ENCODE assay signal across 8 cellular contexts in the genomic region with DNA sequence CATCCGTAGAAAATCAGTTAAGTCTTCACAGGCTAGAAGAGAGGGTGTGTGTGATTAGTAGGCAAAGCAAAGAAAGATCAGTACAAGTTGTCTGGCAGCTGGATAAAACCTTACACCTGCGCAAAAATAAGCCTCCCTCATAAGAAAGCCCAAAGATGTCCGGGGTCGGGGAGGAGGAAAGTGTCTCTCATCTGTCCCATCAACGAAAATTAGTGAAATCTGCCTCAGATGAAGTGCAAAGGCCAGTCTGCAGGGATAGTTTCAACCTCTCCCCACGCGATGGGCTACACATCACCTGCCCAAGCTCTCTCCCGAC.
DNase-seq lines count a peak whose midpoint lies in the region; ATAC-seq, FAIRE-seq and TF ChIP-seq lines count a peak whose summit lies in the region.

No MANE protein-coding gene starts in this region.

- no peaks in the 10 kb centered on the region for H3K9me3 Mint-ChIP-seq in activated T-cell treated with anti-CD3 and anti-CD28 coated beads, Interleukin-2, amount 50 U/mL, for 72 hours
- peaks cover 1% of the 10 kb centered on the region for H3K9me3 Mint-ChIP-seq in astrocyte (ENCODE audit: unreplicated experiment)

- H3K27me3 ChIP-seq in astrocyte (ENCODE audit: insufficient read depth, low read length) (peaks cover 11% of the 10 kb centered on the region), liver (ENCODE audit: control insufficient read depth in 4 of 4, insufficient read depth in 4 of 4, low read length in 3 of 4) (no peaks in the 10 kb centered on the region), thymus (ENCODE audit: control insufficient read depth, insufficient read depth) (no peaks in the 10 kb centered on the region)

- H3K36me3 ChIP-seq in astrocyte (ENCODE audit: insufficient read depth, low read length) (no peaks in the 10 kb centered on the region), liver (ENCODE audit: control insufficient read depth in 4 of 4, insufficient read depth in 3 of 4, low read depth in 1 of 4, low read length in 3 of 4) (no peaks in the 10 kb centered on the region), thymus (ENCODE audit: control insufficient read depth, insufficient read depth) (no peaks in the 10 kb centered on the region)

- no peaks in the 10 kb centered on the region for H3K27me3 Mint-ChIP-seq in activated T-cell treated with anti-CD3 and anti-CD28 coated beads, Interleukin-2, amount 50 U/mL, for 72 hours (ENCODE audit: low read depth)
- H3K27me3 Mint-ChIP-seq in astrocyte (ENCODE audit: low read depth, unreplicated experiment), result peaks cover 7% of the 10 kb centered on the region

- no peak overlapping the region for H3K9ac ChIP-seq in astrocyte (ENCODE audit: low read length)
- H3K9ac ChIP-seq in liver (ENCODE audit: low read depth in 1 of 2, low read length in 2 of 2), result peak overlapping the region; percentile 23 to 87

- H3K4me2 ChIP-seq in astrocyte (ENCODE audit: low read length), result peak overlapping the region; percentile 76

- FAIRE-seq in astrocyte (lab: Jason Lieb, UNC), result no peak

- no peaks in the 10 kb centered on the region for H4K20me1 ChIP-seq in astrocyte (ENCODE audit: insufficient read depth, low read length)

- peaks cover 3 to 4% of the 10 kb centered on the region in 2 donors for H3K36me3 Mint-ChIP-seq in activated T-cell treated with anti-CD3 and anti-CD28 coated beads, Interleukin-2, amount 50 U/mL, for 72 hours (ENCODE audit: insufficient read depth in 2 of 2)
- H3K36me3 Mint-ChIP-seq in astrocyte (ENCODE audit: low read depth, unreplicated experiment), result peaks cover under 1% of the 10 kb centered on the region

- TF ChIP-seq RAD21 in liver (IDR thresholded peaks at IDR 0.05), result no peak

- no peaks in the 10 kb centered on the region for H3K9me3 ChIP-seq in astrocyte (ENCODE audit: insufficient read depth, low read depth, low read length)
- no peaks in the 10 kb centered on the region for H3K9me3 ChIP-seq in liver (ENCODE audit: control insufficient read depth in 4 of 4, low read length in 3 of 4)
- no peaks in the 10 kb centered on the region for H3K9me3 ChIP-seq in thymus (ENCODE audit: control insufficient read depth)

- WGBS in liver, result 7% methylated on average over 8 of the region's 8 CpGs
- WGBS in thymus, result 36% methylated on average over 8 of the region's 8 CpGs

- H3K27ac ChIP-seq in astrocyte (ENCODE audit: low read depth, low read length) (no peak overlapping the region), liver (ENCODE audit: low read depth in 1 of 2, low read length in 2 of 2) (peak overlapping the region; percentile 63 to 78), thymus (ENCODE audit: low read depth) (peak overlapping the region; percentile 67)

- peak overlapping the region; percentile 72 to 95 for H3K4me3 Mint-ChIP-seq in activated T-cell treated with anti-CD3 and anti-CD28 coated beads, Interleukin-2, amount 50 U/mL, for 72 hours
- H3K4me3 Mint-ChIP-seq in astrocyte (ENCODE audit: unreplicated experiment), result peak overlapping the region; percentile 89

- peak overlapping the region; percentile 73 for H2AFZ ChIP-seq in astrocyte (ENCODE audit: low read depth, low read length)

- DNase-seq in activated T-cell treated with anti-CD3 and anti-CD28 coated beads, Interleukin-2, amount 50 U/mL, for 72 hours, result no peak
- no peak for DNase-seq in activated T-cell treated with anti-CD3 and anti-CD28 coated beads, Interleukin-2, amount 50 U/mL, for 48 hours
- DNase-seq in astrocyte (ENCODE audit: low read depth), result no peak
- no peak for DNase-seq in NCI-H526 (lab: John Stamatoyannopoulos, UW)
- no peak for DNase-seq in mucosa of gallbladder (ENCODE audit: low spot score)

- peaks cover 59% of the 10 kb centered on the region for H3K4me1 Mint-ChIP-seq in activated T-cell treated with anti-CD3 and anti-CD28 coated beads, Interleukin-2, amount 50 U/mL, for 72 hours (ENCODE audit: low read depth)
- H3K4me1 Mint-ChIP-seq in astrocyte (ENCODE audit: low read depth, unreplicated experiment), result peaks cover 7% of the 10 kb centered on the region

- peak overlapping the region; percentile 23 for H3K4me3 ChIP-seq in astrocyte (ENCODE audit: insufficient read depth, low read depth, low read length)
- peak overlapping the region; percentile 38 to 73 (median 64) for H3K4me3 ChIP-seq in liver (ENCODE audit: low read depth in 1 of 3, low read length in 3 of 3)
- H3K4me3 ChIP-seq in thymus (ENCODE audit: low read length), result peak overlapping the region; percentile 56

- TF ChIP-seq CTCF in astrocyte (IDR thresholded peaks at IDR 0.05; ENCODE audit: insufficient read depth, low read depth, low read length) (no peak), liver (IDR thresholded peaks at IDR 0.05; ENCODE audit: low read depth, low read length, missing input control) (no peak)

- H3K4me1 ChIP-seq in astrocyte (ENCODE audit: insufficient read depth, low read length) (no peaks in the 10 kb centered on the region), liver (ENCODE audit: control insufficient read depth in 4 of 4, insufficient read depth in 4 of 4, low read length in 3 of 4) (peaks cover 7 to 57% (median 40%) of the 10 kb centered on the region in 4 donors), thymus (ENCODE audit: control insufficient read depth, insufficient read depth, low read length) (peaks cover 5% of the 10 kb centered on the region)

- no peaks in the 10 kb centered on the region for H3K79me2 ChIP-seq in astrocyte (ENCODE audit: insufficient read depth, low read length)

- ATAC-seq in activated T-cell treated with anti-CD3 and anti-CD28 coated beads, Interleukin-2, amount 50 U/mL, for 72 hours (replicated peaks in 1 of 2), result no peak
- ATAC-seq in GM18870 (IDR thresholded peaks at IDR 0.05; ENCODE audit: unreplicated experiment), result no peak

- H3K27ac Mint-ChIP-seq in activated T-cell treated with anti-CD3 and anti-CD28 coated beads, Interleukin-2, amount 50 U/mL, for 72 hours, result peak overlapping the region; percentile 76
- H3K27ac Mint-ChIP-seq in astrocyte (ENCODE audit: unreplicated experiment), result peak overlapping the region; percentile 44

TF ChIP-seq in liver, 16 proteins besides CTCF, POLR2A, EP300 and RAD21:
- no peak for TF ChIP-seq RXRA (IDR thresholded peaks at IDR 0.05)
- no peak for TF ChIP-seq HNF4A (conservative IDR thresholded peaks at IDR 0.05)
- TF ChIP-seq YY1 (IDR thresholded peaks at IDR 0.05), result no peak
- no peak for TF ChIP-seq NR2F2 (IDR thresholded peaks at IDR 0.05)
- no peak for TF ChIP-seq TAF1 (conservative IDR thresholded peaks at IDR 0.05)
- no peak for TF ChIP-seq GABPA (IDR thresholded peaks at IDR 0.05 in 1 of 2, conservative IDR thresholded peaks at IDR 0.05 in 1 of 2)
- TF ChIP-seq, protein P1, sequence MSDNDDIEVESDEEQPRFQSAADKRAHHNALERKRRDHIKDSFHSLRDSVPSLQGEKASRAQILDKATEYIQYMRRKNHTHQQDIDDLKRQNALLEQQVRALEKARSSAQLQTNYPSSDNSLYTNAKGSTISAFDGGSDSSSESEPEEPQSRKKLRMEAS (IDR thresholded peaks at IDR 0.05), result no peak
- no peak for TF ChIP-seq FOXA1 (IDR thresholded peaks at IDR 0.05)
- TF ChIP-seq, protein P2, sequence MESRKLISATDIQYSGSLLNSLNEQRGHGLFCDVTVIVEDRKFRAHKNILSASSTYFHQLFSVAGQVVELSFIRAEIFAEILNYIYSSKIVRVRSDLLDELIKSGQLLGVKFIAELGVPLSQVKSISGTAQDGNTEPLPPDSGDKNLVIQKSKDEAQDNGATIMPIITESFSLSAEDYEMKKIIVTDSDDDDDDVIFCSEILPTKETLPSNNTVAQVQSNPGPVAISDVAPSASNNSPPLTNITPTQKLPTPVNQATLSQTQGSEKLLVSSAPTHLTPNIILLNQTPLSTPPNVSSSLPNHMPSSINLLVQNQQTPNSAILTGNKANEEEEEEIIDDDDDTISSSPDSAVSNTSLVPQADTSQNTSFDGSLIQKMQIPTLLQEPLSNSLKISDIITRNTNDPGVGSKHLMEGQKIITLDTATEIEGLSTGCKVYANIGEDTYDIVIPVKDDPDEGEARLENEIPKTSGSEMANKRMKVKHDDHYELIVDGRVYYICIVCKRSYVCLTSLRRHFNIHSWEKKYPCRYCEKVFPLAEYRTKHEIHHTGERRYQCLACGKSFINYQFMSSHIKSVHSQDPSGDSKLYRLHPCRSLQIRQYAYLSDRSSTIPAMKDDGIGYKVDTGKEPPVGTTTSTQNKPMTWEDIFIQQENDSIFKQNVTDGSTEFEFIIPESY (IDR thresholded peaks at IDR 0.05), result no peak
- TF ChIP-seq, protein P3, sequence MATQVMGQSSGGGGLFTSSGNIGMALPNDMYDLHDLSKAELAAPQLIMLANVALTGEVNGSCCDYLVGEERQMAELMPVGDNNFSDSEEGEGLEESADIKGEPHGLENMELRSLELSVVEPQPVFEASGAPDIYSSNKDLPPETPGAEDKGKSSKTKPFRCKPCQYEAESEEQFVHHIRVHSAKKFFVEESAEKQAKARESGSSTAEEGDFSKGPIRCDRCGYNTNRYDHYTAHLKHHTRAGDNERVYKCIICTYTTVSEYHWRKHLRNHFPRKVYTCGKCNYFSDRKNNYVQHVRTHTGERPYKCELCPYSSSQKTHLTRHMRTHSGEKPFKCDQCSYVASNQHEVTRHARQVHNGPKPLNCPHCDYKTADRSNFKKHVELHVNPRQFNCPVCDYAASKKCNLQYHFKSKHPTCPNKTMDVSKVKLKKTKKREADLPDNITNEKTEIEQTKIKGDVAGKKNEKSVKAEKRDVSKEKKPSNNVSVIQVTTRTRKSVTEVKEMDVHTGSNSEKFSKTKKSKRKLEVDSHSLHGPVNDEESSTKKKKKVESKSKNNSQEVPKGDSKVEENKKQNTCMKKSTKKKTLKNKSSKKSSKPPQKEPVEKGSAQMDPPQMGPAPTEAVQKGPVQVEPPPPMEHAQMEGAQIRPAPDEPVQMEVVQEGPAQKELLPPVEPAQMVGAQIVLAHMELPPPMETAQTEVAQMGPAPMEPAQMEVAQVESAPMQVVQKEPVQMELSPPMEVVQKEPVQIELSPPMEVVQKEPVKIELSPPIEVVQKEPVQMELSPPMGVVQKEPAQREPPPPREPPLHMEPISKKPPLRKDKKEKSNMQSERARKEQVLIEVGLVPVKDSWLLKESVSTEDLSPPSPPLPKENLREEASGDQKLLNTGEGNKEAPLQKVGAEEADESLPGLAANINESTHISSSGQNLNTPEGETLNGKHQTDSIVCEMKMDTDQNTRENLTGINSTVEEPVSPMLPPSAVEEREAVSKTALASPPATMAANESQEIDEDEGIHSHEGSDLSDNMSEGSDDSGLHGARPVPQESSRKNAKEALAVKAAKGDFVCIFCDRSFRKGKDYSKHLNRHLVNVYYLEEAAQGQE (IDR thresholded peaks at IDR 0.05), result no peak
- no peak for TF ChIP-seq EGR1 (IDR thresholded peaks at IDR 0.05; ENCODE audit: low read depth in 2 of 2)
- TF ChIP-seq, protein P4, sequence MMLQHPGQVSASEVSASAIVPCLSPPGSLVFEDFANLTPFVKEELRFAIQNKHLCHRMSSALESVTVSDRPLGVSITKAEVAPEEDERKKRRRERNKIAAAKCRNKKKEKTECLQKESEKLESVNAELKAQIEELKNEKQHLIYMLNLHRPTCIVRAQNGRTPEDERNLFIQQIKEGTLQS (IDR thresholded peaks at IDR 0.05), result no peak
- TF ChIP-seq JUND (IDR thresholded peaks at IDR 0.05), result no peak
